Comparison of ENCODE assay signal across 9 cellular contexts in genomic region chr4:172962564-172963353, GRCh38.
A peak's percentile ranks its signal among the peaks of the same experiment; 100 is the strongest.
DNase-seq lines count a peak whose midpoint lies in the region; ATAC-seq, FAIRE-seq and TF ChIP-seq lines count a peak whose summit lies in the region.
"Had no signal": no experiment of that assay in that cellular context is flagged by ENCODE, and none has a peak within 500 bp of the region (broad histone marks: within the 10 kb centered on the region; RNA-seq: fewer than 3 reads in every experiment).

No MANE protein-coding gene starts in this region.

- POLR2A ChIA-PET in WTC11 (lab: Charles Lee), result no interaction called here

- CTCF ChIA-PET in WTC11 (lab: Charles Lee), result no interaction called here

- H3K9me3 Mint-ChIP-seq in WTC11, result peaks cover 18% of the 10 kb centered on the region

- H3K27ac Mint-ChIP-seq in WTC11, result no peak overlapping the region

- TF ChIP-seq CTCF in RWPE2 (IDR thresholded peaks at IDR 0.05; ENCODE audit: poor library complexity, severe bottlenecking) (no peak), WTC11 (IDR thresholded peaks at IDR 0.05) (no peak)

- H3K4me1 ChIP-seq in RWPE2 (ENCODE audit: insufficient read depth, poor library complexity, severe bottlenecking), result no peaks in the 10 kb centered on the region

- no peaks in the 10 kb centered on the region for H3K9me3 ChIP-seq in RWPE2 (ENCODE audit: severe bottlenecking)

- no peaks in the 10 kb centered on the region for H3K36me3 Mint-ChIP-seq in WTC11

- H3K4me3 ChIP-seq in RWPE2 (ENCODE audit: severe bottlenecking), result no peak overlapping the region

- H3K4me3 Mint-ChIP-seq in WTC11, result no peak overlapping the region

- no peak overlapping the region for H3K27ac ChIP-seq in RWPE2 (ENCODE audit: poor library complexity, severe bottlenecking)

- H3K4me1 Mint-ChIP-seq in WTC11, result no peaks in the 10 kb centered on the region

- no peaks in the 10 kb centered on the region for H3K36me3 ChIP-seq in RWPE2 (ENCODE audit: low read depth)

- DNase-seq in DMS 273 (lab: John Stamatoyannopoulos, UW; ENCODE audit: unreplicated experiment), result peak; percentile 12
- DNase-seq in DMS 273 treated with DMSO at 0.1 percent for 48 hours (lab: John Stamatoyannopoulos, UW), result no peak
- no peak for DNase-seq in RWPE2 (ENCODE audit: low spot score)
- peak; percentile 42 for DNase-seq in glomerular visceral epithelial cell (ENCODE audit: extremely low spot score)
- DNase-seq in urothelium cell line (ENCODE audit: low spot score), result peak; percentile 65
- no peak for DNase-seq in WTC11 (ENCODE audit: low spot score)

- peaks cover 7% of the 10 kb centered on the region for H3K27me3 ChIP-seq in RWPE2 (ENCODE audit: insufficient read depth, poor library complexity, severe bottlenecking)

- FAIRE-seq in urothelium cell line (lab: Jason Lieb, UNC), result no peak
- FAIRE-seq: A204.1 had no signal

- ATAC-seq in RWPE2 (ENCODE audit: low read depth), result peak; percentile 98
- ATAC-seq in WTC11, result no peak
- ATAC-seq in HG03442 (IDR thresholded peaks at IDR 0.05; ENCODE audit: unreplicated experiment), result no peak
- ATAC-seq in GM18907 (IDR thresholded peaks at IDR 0.05; ENCODE audit: unreplicated experiment), result no peak

- H3K27me3 Mint-ChIP-seq in WTC11 (ENCODE audit: low read depth), result no peaks in the 10 kb centered on the region

TF ChIP-seq in WTC11, 78 proteins besides CTCF, POLR2A, EP300 and RAD21:
- TF ChIP-seq ZNF425 (CRISPR knock-in tag; conservative IDR thresholded peaks at IDR 0.05) (no peak), MAX (CRISPR knock-in tag; IDR thresholded peaks at IDR 0.05) (no peak)
TF ChIP-seq in WTC11: peak in this region for 0.

Comparison
In these comparisons a context has a peak if more than half of its experiments do, and no peak if none do; other contexts are left out.
1. DNase-seq: peak in DMS 273 (single experiment), glomerular visceral epithelial cell (single experiment) and urothelium cell line (single experiment); none in DMS 273 treated with DMSO at 0.1 percent for 48 hours (single experiment), RWPE2 (single experiment) and WTC11 (single experiment).